In the genomic region with DNA sequence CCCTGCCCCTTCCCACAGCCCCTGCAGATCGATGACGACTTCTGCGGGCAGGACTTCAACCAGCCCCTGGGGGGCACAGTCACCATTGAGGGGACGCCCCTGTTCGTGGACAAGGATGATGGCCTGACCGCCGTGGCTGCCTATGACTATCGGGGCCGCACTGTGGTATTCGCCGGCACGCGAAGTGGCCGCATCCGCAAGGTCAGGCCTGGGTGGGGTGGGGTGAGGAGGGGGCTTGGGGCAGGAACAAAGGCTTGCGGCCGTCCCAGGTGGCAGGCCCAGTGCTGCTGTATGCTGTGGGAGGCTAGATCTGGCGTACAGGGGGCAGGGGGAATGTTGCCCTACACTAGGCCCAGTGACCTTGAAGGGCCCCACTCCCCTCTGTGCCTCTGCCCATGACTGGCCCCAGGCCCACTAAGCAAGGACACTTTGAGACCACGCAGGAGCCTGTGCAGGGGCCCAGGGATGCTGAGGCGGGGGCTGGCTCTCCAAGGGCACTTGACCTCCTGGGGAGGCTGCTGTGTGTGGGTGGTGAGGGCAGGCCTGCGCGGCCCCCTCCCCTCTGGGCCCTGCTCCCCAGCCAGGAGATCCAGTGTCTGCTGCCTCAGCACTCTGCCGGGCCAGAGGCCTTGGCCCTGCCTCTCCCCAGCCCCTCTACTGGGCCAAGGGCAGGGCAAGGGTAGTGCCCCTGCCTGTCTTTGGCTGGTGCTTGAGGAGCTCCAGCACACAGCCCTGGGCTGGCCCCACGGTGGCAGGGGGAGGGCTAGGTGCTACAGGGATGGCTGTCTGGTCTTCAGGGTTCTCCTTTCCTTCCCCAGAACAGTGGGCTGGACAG, we compare ENCODE assay signal across 17 cellular contexts. TPM values are rescaled to one million over a fixed set of nuclear protein-coding genes. Genes with fewer than 3 reads are reported as not detected.
DNase-seq lines count a peak whose midpoint lies in the region; ATAC-seq and TF ChIP-seq lines count a peak whose summit lies in the region.
"Had no signal": no experiment of that assay in that cellular context is flagged by ENCODE, and none has a peak within 500 bp of the region (broad histone marks: within the 10 kb centered on the region; RNA-seq: fewer than 3 reads in every experiment).

No MANE protein-coding gene starts in this region.

- dilution Hi-C loops in IMR-90 (cut with HindIII; ENCODE audit: low sequenced_read_pairs, unreplicated experiment), result no loop called here

- BruUV-seq in IMR-90 (replicated peaks; lab: Mats Ljungman, UMichigan), result no TSS peak

- no peak overlapping the region; the same call in none of the 2 replicates for H3K27ac Mint-ChIP-seq in GM23338
- H3K27ac Mint-ChIP-seq: CD4-positive, CD25-positive, alpha-beta regulatory T cell had no signal

- H4K91ac ChIP-seq in IMR-90 (ENCODE audit: insufficient read depth, low read depth, low read length), result no peak overlapping the region
- H4K91ac ChIP-seq in mesenchymal stem cell (ENCODE audit: low read length), result no peak overlapping the region

- no peaks in the 10 kb centered on the region for H3K4me1 Mint-ChIP-seq in GM23338

- H3K18ac ChIP-seq in IMR-90 (ENCODE audit: low read depth, low read length) (no peak overlapping the region), mesenchymal stem cell (ENCODE audit: low read depth in 1 of 2, low read length in 2 of 2) (peak overlapping the region in 1 of 2 experiments; percentile 56)

- no peaks in the 10 kb centered on the region for H3K27me3 ChIP-seq in IMR-90 (ENCODE audit: control insufficient read depth, insufficient read depth, low read length)
- H3K27me3 ChIP-seq in ascending aorta, result no peaks in the 10 kb centered on the region
- no peaks in the 10 kb centered on the region for H3K27me3 ChIP-seq in mesenchymal stem cell (ENCODE audit: control insufficient read depth in 1 of 2, insufficient read depth in 1 of 2, low read length in 2 of 2)
- no peaks in the 10 kb centered on the region for H3K27me3 ChIP-seq in tibial artery
- H3K27me3 ChIP-seq in GM23338 (ENCODE audit: insufficient read depth), result no peaks in the 10 kb centered on the region
- H3K27me3 ChIP-seq: SJCRH30 had no signal

- H3K9ac ChIP-seq in IMR-90 (ENCODE audit: low read depth, low read length), result no peak overlapping the region
- H3K9ac ChIP-seq in mesenchymal stem cell (ENCODE audit: low read length), result no peak overlapping the region

- H3K23ac ChIP-seq in IMR-90 (ENCODE audit: low read depth, low read length) (no peak overlapping the region), mesenchymal stem cell (ENCODE audit: low read length in 2 of 2) (peak overlapping the region in 1 of 2 experiments; percentile 42)

- POLR2A ChIA-PET in IMR-90 (lab: Charles Lee; ENCODE audit: unreplicated experiment), result no interaction called here

- H4K5ac ChIP-seq in IMR-90 (ENCODE audit: low read depth, low read length), result no peak overlapping the region

- H3K27ac ChIP-seq in IMR-90 (ENCODE audit: insufficient read depth, low read length) (no peak overlapping the region), ascending aorta (peak overlapping the region; percentile 86 to 91), mesenchymal stem cell (ENCODE audit: low read length, poor library complexity, severe bottlenecking) (no peak overlapping the region), tibial artery (peak overlapping the region; percentile 16 to 22), GM23338 (ENCODE audit: low read depth) (no peak overlapping the region)
- H3K27ac ChIP-seq: SJCRH30 had no signal

- H3K56ac ChIP-seq in IMR-90 (ENCODE audit: extremely low read depth, insufficient read depth, low read length), result no peak overlapping the region

- ATAC-seq in IMR-90 (ENCODE audit: low read depth) (no peak), HG02840 (IDR thresholded peaks at IDR 0.05; ENCODE audit: low FRiP score, unreplicated experiment) (no peak), GM23338 (no peak)

- H3K79me1 ChIP-seq in IMR-90 (ENCODE audit: low read depth in 1 of 2, low read length in 2 of 2) (peaks cover 29 to 83% of the 10 kb centered on the region in 2 experiments; a peak in 3 of 4 replicates), mesenchymal stem cell (replicated peaks; ENCODE audit: low read length, poor library complexity, severe bottlenecking) (peaks cover 53% of the 10 kb centered on the region)

- H3F3A ChIP-seq in GM23338 (replicated peaks; ENCODE audit: low read depth), result no peaks in the 10 kb centered on the region

- in situ Hi-C loops in IMR-90 (cut with MboI; ENCODE audit: low sequenced_read_pairs), result no loop called here

- peaks cover 9% of the 10 kb centered on the region for H3K36me3 Mint-ChIP-seq in GM23338 (ENCODE audit: low read depth)

- TF ChIP-seq CTCF in IMR-90 (conservative IDR thresholded peaks at IDR 0.05; ENCODE audit: low read depth, low read length), result no peak
- no peak for TF ChIP-seq CTCF in ascending aorta (IDR thresholded peaks at IDR 0.05)
- TF ChIP-seq CTCF in tibial artery (IDR thresholded peaks at IDR 0.05), result no peak
- TF ChIP-seq CTCF in GM23338 (conservative IDR thresholded peaks at IDR 0.05; ENCODE audit: low read depth in 2 of 2), result no peak

- 96% methylated on average over 4 of the region's 24 CpGs; no CpG with 5 or more reads in 1 of the 2 experiments for WGBS in IMR-90 (ENCODE audit: extremely low coverage in 2 of 2, insufficient read length in 1 of 2), 2 experiments
- WGBS in mesenchymal stem cell, result 95% methylated on average over 24 of the region's 24 CpGs

- H4K20me1 ChIP-seq in IMR-90 (ENCODE audit: insufficient read depth, low read length), result peaks cover 96% of the 10 kb centered on the region
- H4K20me1 ChIP-seq in GM23338 (replicated peaks; ENCODE audit: insufficient read depth), result peaks cover 3% of the 10 kb centered on the region

- no peak for TF ChIP-seq POLR2A in IMR-90 (IDR thresholded peaks at IDR 0.05; ENCODE audit: low read depth, low read length)

- H2AFZ ChIP-seq in IMR-90 (replicated peaks; ENCODE audit: low read length, poor library complexity), result no peak overlapping the region
- H2AFZ ChIP-seq in mesenchymal stem cell (ENCODE audit: low read depth, low read length), result no peak overlapping the region
- no peak overlapping the region for H2AFZ ChIP-seq in GM23338

- H2BK5ac ChIP-seq in IMR-90 (ENCODE audit: low read depth, low read length, poor library complexity, severe bottlenecking), result no peak overlapping the region
- no peak overlapping the region for H2BK5ac ChIP-seq in mesenchymal stem cell (ENCODE audit: low read depth, low read length, poor library complexity, severe bottlenecking)

- H3K4me2 ChIP-seq in IMR-90 (ENCODE audit: low read depth, low read length), result no peak overlapping the region
- H3K4me2 ChIP-seq in mesenchymal stem cell (ENCODE audit: low read length, poor library complexity, severe bottlenecking), result no peak overlapping the region
- H3K4me2 ChIP-seq in GM23338, result no peak overlapping the region

- intact Hi-C loops in IMR-90 (cut with micrococcal nuclease) (no loop called here), ascending aorta (cut with DNase I) (no loop called here), tibial artery (cut with DNase I; ENCODE audit: low total_unique reads) (no loop called here)

- peaks cover 7% of the 10 kb centered on the region for H3K27me3 Mint-ChIP-seq in GM23338 (ENCODE audit: insufficient read depth, low read depth, poor library complexity)
- H3K27me3 Mint-ChIP-seq: CD4-positive, CD25-positive, alpha-beta regulatory T cell had no signal

- H3K9me1 ChIP-seq in IMR-90 (ENCODE audit: insufficient read depth, low read length), result peaks cover 13% of the 10 kb centered on the region; the same call in 1 of the 2 replicates

- no peaks in the 10 kb centered on the region for H3K9me2 ChIP-seq in GM23338 (ENCODE audit: insufficient read depth)

- H3K4me3 ChIP-seq in IMR-90 (ENCODE audit: insufficient read depth, low read depth, low read length) (no peak overlapping the region), ascending aorta (peak overlapping the region in 1 of 2 donors; percentile 6), mesenchymal stem cell (ENCODE audit: insufficient read depth in 1 of 2, low read depth in 1 of 2, low read length in 2 of 2) (no peak overlapping the region), tibial artery (no peak overlapping the region), GM23338 (no peak overlapping the region)
- H3K4me3 ChIP-seq: SJCRH30 had no signal

- DNase-seq in IMR-90, result no peak
- no peak for DNase-seq in ascending aorta (ENCODE audit: low spot score in 2 of 2)
- no peak for DNase-seq in mesenchymal stem cell
- DNase-seq in tibial artery, result no peak
- DNase-seq in activated naive CD4-positive, alpha-beta T cell (lab: John Stamatoyannopoulos, UW), result no peak
- no peak for DNase-seq in GM23338 (ENCODE audit: low spot score)
- DNase-seq: CD4-positive, CD25-positive, alpha-beta regulatory T cell; EL; GF-D8; H9; Kasumi-1; NCI-H2081; NCI-H345; NCI-H774; NK-92 treated with Interleukin-12 subunit alpha and Interleukin-12 subunit beta, amount 100 ng/mL, for 24 hours had no signal

- H3K79me2 ChIP-seq in GM23338 (replicated peaks; ENCODE audit: insufficient read depth), result peaks cover 29% of the 10 kb centered on the region

- no peaks in the 10 kb centered on the region; the same call in 1 of the 2 replicates for H3K4me1 ChIP-seq in IMR-90 (ENCODE audit: control insufficient read depth, insufficient read depth, low read length)
- H3K4me1 ChIP-seq in ascending aorta, result peaks cover 34 to 64% of the 10 kb centered on the region in 2 donors
- H3K4me1 ChIP-seq in mesenchymal stem cell (ENCODE audit: control insufficient read depth, insufficient read depth, low read depth, low read length), result peaks cover 33% of the 10 kb centered on the region
- H3K4me1 ChIP-seq in tibial artery, result peaks cover 11 to 75% (median 39%) of the 10 kb centered on the region in 4 donors
- H3K4me1 ChIP-seq in GM23338 (ENCODE audit: insufficient read depth), result no peaks in the 10 kb centered on the region

- H2AK5ac ChIP-seq in IMR-90 (ENCODE audit: low read depth, low read length) (no peak overlapping the region), mesenchymal stem cell (ENCODE audit: low read length, severe bottlenecking) (no peak overlapping the region)

- H2BK120ac ChIP-seq in IMR-90 (ENCODE audit: low read depth, low read length), result no peak overlapping the region
- no peak overlapping the region for H2BK120ac ChIP-seq in mesenchymal stem cell (ENCODE audit: low read depth, low read length)

- CTCF ChIA-PET in IMR-90 (lab: Yijun Ruan, JAX), result interaction anchor here (0.7 kb wide), 1 partner anchor 311 kb away, joined by 4 read pairs; no protein-coding TSS in a partner anchor

- H2BK20ac ChIP-seq in IMR-90 (ENCODE audit: low read depth, low read length), result no peak overlapping the region

- H3K14ac ChIP-seq in IMR-90 (replicated peaks; ENCODE audit: low read depth, low read length), result no peak overlapping the region
- H3K14ac ChIP-seq in mesenchymal stem cell (ENCODE audit: low read length in 2 of 2), result no peak overlapping the region

- H3K4me3 Mint-ChIP-seq in GM23338, result no peak overlapping the region
- H3K4me3 Mint-ChIP-seq: H9 had no signal

- TF ChIP-seq RAD21 in IMR-90 (IDR thresholded peaks at IDR 0.05; ENCODE audit: low read length), result no peak

- H3K4ac ChIP-seq in IMR-90 (ENCODE audit: low read depth, low read length), result no peak overlapping the region
- H3K4ac ChIP-seq in mesenchymal stem cell (ENCODE audit: low read depth in 1 of 2, low read length in 2 of 2), result no peak overlapping the region

- no peak overlapping the region for H2BK12ac ChIP-seq in mesenchymal stem cell (ENCODE audit: low read length in 2 of 2)

- no peaks in the 10 kb centered on the region for H3K9me3 Mint-ChIP-seq in GM23338
- H3K9me3 Mint-ChIP-seq: CD4-positive, CD25-positive, alpha-beta regulatory T cell; H9 had no signal

- H4K8ac ChIP-seq in IMR-90 (ENCODE audit: low read depth in 2 of 2, low read length in 2 of 2), result no peak overlapping the region
- no peak overlapping the region for H4K8ac ChIP-seq in mesenchymal stem cell (ENCODE audit: low read length)

- H2BK15ac ChIP-seq in IMR-90 (ENCODE audit: low read depth, low read length) (no peak overlapping the region), mesenchymal stem cell (ENCODE audit: low read depth, poor library complexity, severe bottlenecking) (peak overlapping the region; percentile 4)

- H3K9me3 ChIP-seq in IMR-90 (ENCODE audit: control insufficient read depth, insufficient read depth, low read length) (no peaks in the 10 kb centered on the region), ascending aorta (no peaks in the 10 kb centered on the region), mesenchymal stem cell (ENCODE audit: control insufficient read depth, low read length) (no peaks in the 10 kb centered on the region), tibial artery (no peaks in the 10 kb centered on the region)
- H3K9me3 ChIP-seq: SJCRH30 had no signal

- H3K36me3 ChIP-seq in IMR-90 (ENCODE audit: control insufficient read depth, insufficient read depth, low read length), result peaks cover 46% of the 10 kb centered on the region
- peaks cover 28 to 35% of the 10 kb centered on the region in 2 donors for H3K36me3 ChIP-seq in ascending aorta
- peaks cover 50 to 90% of the 10 kb centered on the region in 2 experiments for H3K36me3 ChIP-seq in mesenchymal stem cell (ENCODE audit: control insufficient read depth in 1 of 2, insufficient read depth in 2 of 2, low read depth in 1 of 2, low read length in 2 of 2)
- peaks cover 19 to 48% (median 22%) of the 10 kb centered on the region in 3 donors for H3K36me3 ChIP-seq in tibial artery
- no peaks in the 10 kb centered on the region for H3K36me3 ChIP-seq in GM23338 (ENCODE audit: insufficient read depth)

- peak overlapping the region; percentile 55 for H2AK9ac ChIP-seq in IMR-90 (replicated peaks; ENCODE audit: low read depth, low read length, poor library complexity)

RNA-seq across cellular contexts. Expression of a gene that starts 8.7 kb away (rescaled TPM):
- 13.6 and 14.4 TPM in 2 replicates for total RNA-seq in IMR-90 (2012; rRNA removed)
- 49.4 and 61.7 TPM in 2 replicates for polyA plus RNA-seq in IMR-90 (2012; rRNA removed)
- 25.5 and 52.4 TPM in 2 replicates for polyA plus RNA-seq in IMR-90 (2012; cell fraction: cytosol; rRNA removed)
- polyA plus RNA-seq in IMR-90 (2012; cell fraction: nucleus; rRNA removed; ENCODE audit: low replicate concordance), result 88.7 and 218 TPM in 2 replicates
- 79.8 TPM for total RNA-seq in ascending aorta
- 51.0 TPM for polyA plus RNA-seq in mesenchymal stem cell (2013, experiment 1 of 2)
- 49.9 TPM for polyA plus RNA-seq in mesenchymal stem cell (2013, experiment 2 of 2)
- 73.5 and 80.2 TPM in 2 replicates for total RNA-seq in GM23338 (2014; rRNA removed; shearing (Covaris generic))
- 10.6 and 11.0 TPM in 2 replicates for polyA plus RNA-seq in GM23338 (2016; fragmentation: Nextera tagmentation; extraction: Ambion mirVana)

Comparison
In these comparisons a context has a peak if more than half of its experiments do, and no peak if none do; other contexts are left out.
1. H3K27ac ChIP-seq: peak in ascending aorta (2 of 2) and tibial artery (2 of 2); none in IMR-90 (single experiment), mesenchymal stem cell (single experiment) and GM23338 (single experiment).